Comparison of ENCODE assay signal across 8 cellular contexts in the genomic region with DNA sequence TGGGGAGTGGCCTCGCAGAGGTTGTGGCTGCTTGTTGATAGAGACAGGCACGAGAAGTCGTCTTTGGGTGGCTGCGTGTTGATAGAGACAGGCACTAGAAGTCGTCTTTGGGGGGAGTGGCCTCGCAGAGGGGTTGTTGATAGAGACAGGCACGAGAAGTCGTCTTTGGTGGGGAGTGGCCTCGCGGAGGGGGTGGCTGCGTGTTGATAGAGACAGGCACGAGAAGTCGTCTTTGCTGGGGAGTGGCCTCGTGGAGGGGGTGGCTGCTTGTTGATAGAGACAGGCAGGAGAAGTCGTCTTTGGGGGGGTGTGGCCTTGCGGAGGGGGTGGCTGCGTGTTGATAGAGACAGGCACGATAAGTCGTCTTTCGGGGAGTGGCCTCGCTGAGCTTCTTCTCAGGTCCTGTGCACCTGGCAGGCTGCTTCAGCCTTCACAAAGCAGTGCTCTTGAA.
DNase-seq lines count a peak whose midpoint lies in the region; ATAC-seq, FAIRE-seq and TF ChIP-seq lines count a peak whose summit lies in the region.

No MANE protein-coding gene starts in this region.

- WGBS in right cardiac atrium, result 19% methylated on average over 21 of the region's 21 CpGs
- WGBS in mesodermal cell (ENCODE audit: insufficient coverage in 2 of 2), 2 experiments, result 23 to 27% methylated on average over 16 to 20 of the region's 21 CpGs

- H3K36me3 ChIP-seq in bronchial epithelial cell (ENCODE audit: control insufficient read depth, insufficient read depth, low read length), result no peaks in the 10 kb centered on the region
- peaks cover 3% of the 10 kb centered on the region for H3K36me3 ChIP-seq in mesodermal cell (ENCODE audit: control insufficient read depth, insufficient read depth, low read length)

- ATAC-seq in right cardiac atrium (no peak), Right ventricle myocardium superior (ENCODE audit: poor library complexity) (no peak)

- FAIRE-seq in bronchial epithelial cell (lab: Jason Lieb, UNC) (peak; percentile 84), urothelium cell line (lab: Jason Lieb, UNC) (peak; percentile 74)

- H3K4me3 ChIP-seq in right cardiac atrium (ENCODE audit: low read length) (peak overlapping the region; percentile 26), bronchial epithelial cell (ENCODE audit: low read depth, low read length) (peak overlapping the region; percentile 9), mesodermal cell (ENCODE audit: extremely low read depth, insufficient read depth, low read length, poor library complexity, severe bottlenecking) (peak overlapping the region; percentile 28)

- H3K4me1 ChIP-seq in right cardiac atrium (ENCODE audit: control insufficient read depth, insufficient read depth, low read length) (no peaks in the 10 kb centered on the region), mesodermal cell (ENCODE audit: control insufficient read depth, insufficient read depth, low read length, poor library complexity, severe bottlenecking) (no peaks in the 10 kb centered on the region)

- intact Hi-C loops in right cardiac atrium (cut with DNase I) (no loop called here), Right ventricle myocardium superior (cut with DNase I) (no loop called here)

- H3K27ac ChIP-seq in right cardiac atrium (ENCODE audit: low read length), result no peak overlapping the region
- no peak overlapping the region for H3K27ac ChIP-seq in mesodermal cell (ENCODE audit: low read depth, low read length, severe bottlenecking)

- DNase-seq in right cardiac atrium (no peak), Right ventricle myocardium superior (no peak), bronchial epithelial cell (ENCODE audit: low read depth) (no peak), urothelium cell line (ENCODE audit: low spot score) (no peak), NCI-H1436 treated with DMSO at 0.1 percent for 48 hours (lab: John Stamatoyannopoulos, UW) (no peak), NCI-H446 treated with DMSO at 0.1 percent for 48 hours (lab: John Stamatoyannopoulos, UW) (no peak), SHP77 (lab: John Stamatoyannopoulos, UW) (no peak)

- TF ChIP-seq CTCF in bronchial epithelial cell (IDR thresholded peaks at IDR 0.05; ENCODE audit: insufficient read depth, low read length, severe bottlenecking), result no peak

- H3K27me3 ChIP-seq in right cardiac atrium (ENCODE audit: control insufficient read depth, insufficient read depth) (no peaks in the 10 kb centered on the region), bronchial epithelial cell (ENCODE audit: control insufficient read depth, insufficient read depth, low read length) (no peaks in the 10 kb centered on the region)

- no peaks in the 10 kb centered on the region for H3K9me3 ChIP-seq in right cardiac atrium (ENCODE audit: control insufficient read depth, low read length)
- H3K9me3 ChIP-seq in mesodermal cell (ENCODE audit: control insufficient read depth, low read length), result peaks cover 11% of the 10 kb centered on the region
